20 cellular contexts compared by ENCODE assay signal in genomic region chr1:63714482-63714760, GRCh38. TPM values are rescaled to one million over a fixed set of nuclear protein-coding genes. Genes with fewer than 3 reads are reported as not detected.
"Had no signal": no experiment of that assay in that cellular context is flagged by ENCODE, and none has a peak within 500 bp of the region (broad histone marks: within the 10 kb centered on the region; RNA-seq: fewer than 3 reads in every experiment).

No MANE protein-coding gene starts in this region.

- H3K9me3 Mint-ChIP-seq: activated CD8-positive, alpha-beta T cell treated with anti-CD3 and anti-CD28 coated beads for 36 hours; activated naive CD4-positive, alpha-beta T cell treated with anti-CD3 and anti-CD28 coated beads, Interleukin-2, amount 50 U/mL, for 72 hours; activated T-cell treated with anti-CD3 and anti-CD28 coated beads, Interleukin-2, amount 50 U/mL, for 4 hours; naive thymus-derived CD8-positive, alpha-beta T cell; stimulated activated naive B cell treated with anti-CD40 and anti-IgM and Interleukin-4, amounts not matched to agents 10 μg/mL and 1 μg/mL and 100 μg/mL, for 72 hours had no signal

- H3K27ac ChIP-seq: colonic mucosa, hepatocyte, left ventricle myocardium inferior, neutrophil, tibial nerve, WERI-Rb-1 had no signal

- H3K27ac Mint-ChIP-seq: activated CD8-positive, alpha-beta T cell treated with anti-CD3 and anti-CD28 coated beads for 36 hours; activated naive CD4-positive, alpha-beta T cell treated with anti-CD3 and anti-CD28 coated beads, Interleukin-2, amount 50 U/mL, for 72 hours; naive thymus-derived CD8-positive, alpha-beta T cell; stimulated activated naive B cell treated with anti-CD40 and anti-IgM and Interleukin-4, amounts not matched to agents 10 μg/mL and 1 μg/mL and 100 μg/mL, for 72 hours had no signal

- DNase-seq: activated CD4-positive, alpha-beta T cell treated with anti-CD3 and anti-CD28 coated beads for 4 hours; activated CD8-positive, alpha-beta T cell treated with anti-CD3 and anti-CD28 coated beads for 36 hours; activated effector memory CD4-positive, alpha-beta T cell treated with Interleukin-2 at 50 U/mL for 16 hours; activated T-cell treated with anti-CD3 and anti-CD28 coated beads, Interleukin-2, amount 50 U/mL, for 4 hours; caudate nucleus; colonic mucosa; islet precursor cell; left ventricle myocardium inferior; naive thymus-derived CD8-positive, alpha-beta T cell; posterior cingulate gyrus; retina; stimulated activated CD4-positive, alpha-beta T cell treated with anti-CD3 and anti-CD28 coated beads, Interleukin-15, amount 100 ng/mL, for 24 hours; stimulated activated CD4-positive, alpha-beta T cell treated with anti-CD3 and anti-CD28 coated beads, Interleukin-4, amount 100 ng/mL, for 1 hour; stimulated activated naive B cell treated with anti-CD40 and anti-IgM and Interleukin-4, amounts not matched to agents 10 μg/mL and 1 μg/mL and 100 μg/mL, for 72 hours; substantia nigra; WERI-Rb-1 had no signal

- H3K9me3 ChIP-seq: colonic mucosa, left ventricle myocardium inferior, neutrophil, tibial nerve had no signal

- H3K4me3 Mint-ChIP-seq: activated CD8-positive, alpha-beta T cell treated with anti-CD3 and anti-CD28 coated beads for 36 hours; activated T-cell treated with anti-CD3 and anti-CD28 coated beads, Interleukin-2, amount 50 U/mL, for 4 hours; naive thymus-derived CD8-positive, alpha-beta T cell; stimulated activated naive B cell treated with anti-CD40 and anti-IgM and Interleukin-4, amounts not matched to agents 10 μg/mL and 1 μg/mL and 100 μg/mL, for 72 hours had no signal

- H3K4me1 ChIP-seq: colonic mucosa, left ventricle myocardium inferior had no signal

- H2AFZ ChIP-seq: hepatocyte had no signal

- H3K79me2 ChIP-seq: hepatocyte had no signal

- H3K36me3 ChIP-seq: colonic mucosa, left ventricle myocardium inferior, neutrophil, tibial nerve, WERI-Rb-1 had no signal

- H3K27me3 ChIP-seq: colonic mucosa, hepatocyte, tibial nerve had no signal

- ATAC-seq: activated CD8-positive, alpha-beta T cell treated with anti-CD3 and anti-CD28 coated beads for 36 hours; activated T-cell treated with anti-CD3 and anti-CD28 coated beads, Interleukin-2, amount 50 U/mL, for 4 hours; naive thymus-derived CD8-positive, alpha-beta T cell had no signal

- H3K4me2 ChIP-seq: hepatocyte had no signal

- H3K4me1 Mint-ChIP-seq: naive thymus-derived CD8-positive, alpha-beta T cell had no signal

- H3K4me3 ChIP-seq: colonic mucosa, hepatocyte, left ventricle myocardium inferior, tibial nerve had no signal

- H3K27me3 Mint-ChIP-seq: stimulated activated naive B cell treated with anti-CD40 and anti-IgM and Interleukin-4, amounts not matched to agents 10 μg/mL and 1 μg/mL and 100 μg/mL, for 72 hours had no signal

RNA-seq across cellular contexts. Expression of gene ROR1, which starts 59.4 kb away (rescaled TPM):
- total RNA-seq: activated CD8-positive, alpha-beta T cell treated with anti-CD3 and anti-CD28 coated beads for 36 hours had no signal
- polyA plus RNA-seq: naive thymus-derived CD8-positive, alpha-beta T cell had no signal
